In genomic region chr15:55835866-55836265, GRCh38 we compare ENCODE assay signal across 26 cellular contexts.
DNase-seq lines count a peak whose midpoint lies in the region; TF ChIP-seq lines count a peak whose summit lies in the region.
"Had no signal": no experiment of that assay in that cellular context is flagged by ENCODE, and none has a peak within 500 bp of the region (broad histone marks: within the 10 kb centered on the region; RNA-seq: fewer than 3 reads in every experiment).

No MANE protein-coding gene starts in this region.

- H2AFZ ChIP-seq in neuronal stem cell (ENCODE audit: low read length), result no peak overlapping the region

- intact Hi-C loops in thyroid gland (cut with DNase I), result no loop called here
- intact Hi-C loops in activated T-helper 2 cell treated with anti-CD3 and anti-CD28 coated beads, Interferon-gamma antibody, Interleukin-2, Interleukin-4, amounts not matched to agents 10 μg/mL and 5 μg/mL and 100 μg/mL, durations not matched to agents 14 hours and 24 hours and 36 hours (cut with micrococcal nuclease), result no loop called here

- no CpG with 5 or more reads among the region's 3 CpGs for WGBS in mesendoderm (ENCODE audit: extremely low coverage, insufficient coverage, low lambda C conversion rate)
- WGBS in neuronal stem cell (ENCODE audit: extremely low coverage in 2 of 2, insufficient read length in 2 of 2, insufficient replicate concordance in 1 of 2), 2 donors, result no CpG with 5 or more reads among the region's 3 CpGs
- 36 to 47% methylated on average over 3 of the region's 3 CpGs for WGBS in thyroid gland, 2 donors

- no peak overlapping the region for H3K56ac ChIP-seq in mesendoderm (ENCODE audit: low read length)

- H4K91ac ChIP-seq in neuronal stem cell (ENCODE audit: low read depth, low read length, poor library complexity), result no peak overlapping the region

- H2BK15ac ChIP-seq in mesendoderm (replicated peaks; ENCODE audit: low read depth) (no peak overlapping the region), neuronal stem cell (ENCODE audit: low read length) (no peak overlapping the region)

- H3K9me3 Mint-ChIP-seq in activated T-cell treated with anti-CD3 and anti-CD28 coated beads, Interleukin-2, amount 50 U/mL, for 24 hours, result no peaks in the 10 kb centered on the region
- no peaks in the 10 kb centered on the region for H3K9me3 Mint-ChIP-seq in activated T-helper 2 cell treated with anti-CD3 and anti-CD28 coated beads, Interferon-gamma antibody, Interleukin-2, Interleukin-4, amounts not matched to agents 10 μg/mL and 5 μg/mL and 100 μg/mL, durations not matched to agents 14 hours and 24 hours and 36 hours
- H3K9me3 Mint-ChIP-seq: CD14-positive monocyte; CD4-positive, alpha-beta memory T cell; CD4-positive, CD25-positive, alpha-beta regulatory T cell; CD8-positive, alpha-beta memory T cell had no signal

- no peak overlapping the region for H3K18ac ChIP-seq in mesendoderm (ENCODE audit: low read length)
- peak overlapping the region; percentile 66 for H3K18ac ChIP-seq in neuronal stem cell (ENCODE audit: low read length)

- H3K27me3 ChIP-seq in HUES6 (ENCODE audit: control insufficient read depth, insufficient read depth, low read length), result no peaks in the 10 kb centered on the region
- no peaks in the 10 kb centered on the region for H3K27me3 ChIP-seq in mesendoderm (ENCODE audit: insufficient read depth, low read length, poor library complexity)
- no peaks in the 10 kb centered on the region for H3K27me3 ChIP-seq in neuronal stem cell (ENCODE audit: control insufficient read depth in 3 of 3, insufficient read depth in 3 of 3, low read depth in 1 of 3, low read length in 3 of 3)
- H3K27me3 ChIP-seq in thyroid gland, result no peaks in the 10 kb centered on the region
- H3K27me3 ChIP-seq: BE2C, BLaER1 had no signal

- peak; percentile 47 for DNase-seq in mesendoderm
- DNase-seq in neuronal stem cell (ENCODE audit: low spot score), result no peak
- peak; percentile 73 to 74 for DNase-seq in thyroid gland
- no peak for DNase-seq in activated T-cell treated with anti-CD3 and anti-CD28 coated beads, Interleukin-2, amount 50 U/mL, for 24 hours
- DNase-seq in NCI-H2029 treated with DMSO at 0.1 percent for 48 hours (lab: John Stamatoyannopoulos, UW), result no peak
- DNase-seq in activated T-helper 2 cell treated with anti-CD3 and anti-CD28 coated beads, Interferon-gamma antibody, Interleukin-2, Interleukin-4, amounts not matched to agents 10 μg/mL and 5 μg/mL and 100 μg/mL, durations not matched to agents 14 hours and 24 hours and 36 hours (ENCODE audit: low spot score), result no peak
- DNase-seq in NCI-H2107 (lab: John Stamatoyannopoulos, UW), result no peak
- DNase-seq: 8988T; ACHN; BE2C; C1 segment of cervical spinal cord; CD4-positive, alpha-beta memory T cell; CD4-positive, CD25-positive, alpha-beta regulatory T cell; CD8-positive, alpha-beta memory T cell; COR-L47; DMS 273 treated with DMSO at 0.1 percent for 48 hours; DMS153; DMS53; DMS79; DND-41; EL; GDM1 had no signal

- peaks cover 34% of the 10 kb centered on the region for H3K36me3 Mint-ChIP-seq in activated T-cell treated with anti-CD3 and anti-CD28 coated beads, Interleukin-2, amount 50 U/mL, for 24 hours (ENCODE audit: low read depth)
- peaks cover 6% of the 10 kb centered on the region for H3K36me3 Mint-ChIP-seq in activated T-helper 2 cell treated with anti-CD3 and anti-CD28 coated beads, Interferon-gamma antibody, Interleukin-2, Interleukin-4, amounts not matched to agents 10 μg/mL and 5 μg/mL and 100 μg/mL, durations not matched to agents 14 hours and 24 hours and 36 hours (ENCODE audit: low read depth)

- H3K79me1 ChIP-seq in mesendoderm (ENCODE audit: low read length), result no peaks in the 10 kb centered on the region
- no peaks in the 10 kb centered on the region for H3K79me1 ChIP-seq in neuronal stem cell (ENCODE audit: low read depth, low read length)

- no peak overlapping the region for H2AK5ac ChIP-seq in mesendoderm (ENCODE audit: low read length)
- no peak overlapping the region for H2AK5ac ChIP-seq in neuronal stem cell (ENCODE audit: low read depth, low read length)

- no peak overlapping the region for H3K4me3 ChIP-seq in HUES6 (ENCODE audit: low read depth, low read length)
- H3K4me3 ChIP-seq in mesendoderm (ENCODE audit: low read length), result no peak overlapping the region
- no peak overlapping the region for H3K4me3 ChIP-seq in neuronal stem cell (ENCODE audit: low read length in 2 of 2)
- no peak overlapping the region for H3K4me3 ChIP-seq in thyroid gland (replicated peaks in 1 of 3)
- H3K4me3 ChIP-seq: BLaER1, GM12878 had no signal

- H4K8ac ChIP-seq in mesendoderm (ENCODE audit: low read depth, low read length), result no peak overlapping the region
- no peak overlapping the region for H4K8ac ChIP-seq in neuronal stem cell (ENCODE audit: low read depth, low read length)

- H3K79me2 ChIP-seq in mesendoderm (ENCODE audit: control insufficient read depth, insufficient read depth, low read length), result no peaks in the 10 kb centered on the region

- no peak overlapping the region for H3K27ac ChIP-seq in HUES6 (ENCODE audit: low read depth, low read length)
- no peak overlapping the region for H3K27ac ChIP-seq in mesendoderm (ENCODE audit: low read depth, low read length)
- no peak overlapping the region for H3K27ac ChIP-seq in neuronal stem cell (replicated peaks; ENCODE audit: low read length)
- peak overlapping the region; percentile 29 to 39 (median 34) for H3K27ac ChIP-seq in thyroid gland
- H3K27ac ChIP-seq: BLaER1 had no signal

- H3K9ac ChIP-seq in HUES6 (ENCODE audit: low read length) (peak overlapping the region; percentile 12), mesendoderm (ENCODE audit: low read length) (no peak overlapping the region), neuronal stem cell (ENCODE audit: low read depth, low read length, poor library complexity) (no peak overlapping the region)
- H3K9ac ChIP-seq: BLaER1 had no signal

- H3K4me2 ChIP-seq in mesendoderm (ENCODE audit: low read length) (no peak overlapping the region), neuronal stem cell (ENCODE audit: insufficient read depth, low read length, poor library complexity, severe bottlenecking) (no peak overlapping the region)
- H3K4me2 ChIP-seq: BLaER1 had no signal

- H3K4me1 ChIP-seq in HUES6 (ENCODE audit: control insufficient read depth, insufficient read depth, low read length) (no peaks in the 10 kb centered on the region), mesendoderm (ENCODE audit: control insufficient read depth, low read depth, low read length) (no peaks in the 10 kb centered on the region), neuronal stem cell (ENCODE audit: control insufficient read depth in 2 of 2, insufficient read depth in 1 of 2, low read depth in 1 of 2, low read length in 2 of 2) (peaks cover 0 to 4% of the 10 kb centered on the region in 2 donors), thyroid gland (peaks cover 8 to 12% of the 10 kb centered on the region in 2 donors)
- H3K4me1 ChIP-seq: BE2C, BLaER1 had no signal

- TF ChIP-seq CTCF in thyroid gland (IDR thresholded peaks at IDR 0.05), result no peak

- no peaks in the 10 kb centered on the region for H3K36me3 ChIP-seq in HUES6 (ENCODE audit: control insufficient read depth, insufficient read depth, low read length)
- H3K36me3 ChIP-seq in mesendoderm (ENCODE audit: control insufficient read depth, insufficient read depth, low read length), result no peaks in the 10 kb centered on the region
- H3K36me3 ChIP-seq in neuronal stem cell (replicated peaks in 1 of 2; ENCODE audit: control insufficient read depth in 2 of 2, insufficient read depth in 2 of 2, low read length in 2 of 2), result peaks cover 0 to 67% of the 10 kb centered on the region in 2 donors
- no peaks in the 10 kb centered on the region for H3K36me3 ChIP-seq in thyroid gland

- TF ChIP-seq POLR2A in thyroid gland (IDR thresholded peaks at IDR 0.05), result peak in 1 of 2 donors; percentile 23

- H3K14ac ChIP-seq in neuronal stem cell (ENCODE audit: low read length), result no peak overlapping the region

- H2BK5ac ChIP-seq in mesendoderm (ENCODE audit: low read length) (no peak overlapping the region), neuronal stem cell (ENCODE audit: low read length) (no peak overlapping the region)

- H2BK120ac ChIP-seq in mesendoderm (ENCODE audit: low read depth, low read length) (no peak overlapping the region), neuronal stem cell (ENCODE audit: low read depth, low read length) (no peak overlapping the region)

- no peak overlapping the region for H2BK12ac ChIP-seq in neuronal stem cell (ENCODE audit: low read length)

- no peaks in the 10 kb centered on the region for H3K27me3 Mint-ChIP-seq in activated T-cell treated with anti-CD3 and anti-CD28 coated beads, Interleukin-2, amount 50 U/mL, for 24 hours
- H3K27me3 Mint-ChIP-seq in activated T-helper 2 cell treated with anti-CD3 and anti-CD28 coated beads, Interferon-gamma antibody, Interleukin-2, Interleukin-4, amounts not matched to agents 10 μg/mL and 5 μg/mL and 100 μg/mL, durations not matched to agents 14 hours and 24 hours and 36 hours (ENCODE audit: low read depth), result no peaks in the 10 kb centered on the region
- H3K27me3 Mint-ChIP-seq: CD4-positive, alpha-beta memory T cell; CD4-positive, CD25-positive, alpha-beta regulatory T cell; CD8-positive, alpha-beta memory T cell had no signal

- H3K4me1 Mint-ChIP-seq in activated T-cell treated with anti-CD3 and anti-CD28 coated beads, Interleukin-2, amount 50 U/mL, for 24 hours (ENCODE audit: low read depth), result peaks cover 2% of the 10 kb centered on the region
- H3K4me1 Mint-ChIP-seq in activated T-helper 2 cell treated with anti-CD3 and anti-CD28 coated beads, Interferon-gamma antibody, Interleukin-2, Interleukin-4, amounts not matched to agents 10 μg/mL and 5 μg/mL and 100 μg/mL, durations not matched to agents 14 hours and 24 hours and 36 hours (ENCODE audit: low read depth), result no peaks in the 10 kb centered on the region
- H3K4me1 Mint-ChIP-seq: CD14-positive monocyte; CD4-positive, alpha-beta memory T cell; CD4-positive, CD25-positive, alpha-beta regulatory T cell; CD8-positive, alpha-beta memory T cell had no signal

- no peak overlapping the region for H3K4ac ChIP-seq in mesendoderm (ENCODE audit: low read depth, low read length)
- H3K4ac ChIP-seq in neuronal stem cell (ENCODE audit: low read length), result no peak overlapping the region

- H3K9me3 ChIP-seq in HUES6 (ENCODE audit: control insufficient read depth, insufficient read depth, low read depth, low read length) (no peaks in the 10 kb centered on the region), neuronal stem cell (replicated peaks in 1 of 2; ENCODE audit: control insufficient read depth in 2 of 2, insufficient read depth in 1 of 2, low read depth in 1 of 2, low read length in 2 of 2) (no peaks in the 10 kb centered on the region), thyroid gland (no peaks in the 10 kb centered on the region)
- H3K9me3 ChIP-seq: BE2C, BLaER1 had no signal

- H4K5ac ChIP-seq in mesendoderm (ENCODE audit: low read length), result no peak overlapping the region

- H3K23ac ChIP-seq in mesendoderm (ENCODE audit: low read length), result no peak overlapping the region
- H3K23ac ChIP-seq in neuronal stem cell (ENCODE audit: low read depth, low read length, poor library complexity), result no peak overlapping the region

- no peak overlapping the region for H3K27ac Mint-ChIP-seq in activated T-cell treated with anti-CD3 and anti-CD28 coated beads, Interleukin-2, amount 50 U/mL, for 24 hours
- no peak overlapping the region for H3K27ac Mint-ChIP-seq in activated T-helper 2 cell treated with anti-CD3 and anti-CD28 coated beads, Interferon-gamma antibody, Interleukin-2, Interleukin-4, amounts not matched to agents 10 μg/mL and 5 μg/mL and 100 μg/mL, durations not matched to agents 14 hours and 24 hours and 36 hours
- H3K27ac Mint-ChIP-seq: CD14-positive monocyte; CD4-positive, alpha-beta memory T cell; CD4-positive, CD25-positive, alpha-beta regulatory T cell; CD8-positive, alpha-beta memory T cell had no signal

- H3K4me3 Mint-ChIP-seq in activated T-cell treated with anti-CD3 and anti-CD28 coated beads, Interleukin-2, amount 50 U/mL, for 24 hours, result no peak overlapping the region
- no peak overlapping the region for H3K4me3 Mint-ChIP-seq in activated T-helper 2 cell treated with anti-CD3 and anti-CD28 coated beads, Interferon-gamma antibody, Interleukin-2, Interleukin-4, amounts not matched to agents 10 μg/mL and 5 μg/mL and 100 μg/mL, durations not matched to agents 14 hours and 24 hours and 36 hours (ENCODE audit: low read depth)
- H3K4me3 Mint-ChIP-seq: CD14-positive monocyte; CD4-positive, alpha-beta memory T cell; CD4-positive, CD25-positive, alpha-beta regulatory T cell; CD8-positive, alpha-beta memory T cell had no signal

Comparison
In these comparisons a context has a peak if more than half of its experiments do, and no peak if none do; other contexts are left out.
1. H3K27ac ChIP-seq: peak in thyroid gland (3 of 3); none in HUES6 (single experiment), mesendoderm (single experiment) and neuronal stem cell (single experiment).
2. DNase-seq: peak in mesendoderm (single experiment) and thyroid gland (2 of 2); none in neuronal stem cell (single experiment), activated T-cell treated with anti-CD3 and anti-CD28 coated beads, Interleukin-2, amount 50 U/mL, for 24 hours (single experiment), NCI-H2029 treated with DMSO at 0.1 percent for 48 hours (single experiment), activated T-helper 2 cell treated with anti-CD3 and anti-CD28 coated beads, Interferon-gamma antibody, Interleukin-2, Interleukin-4, amounts not matched to agents 10 μg/mL and 5 μg/mL and 100 μg/mL, durations not matched to agents 14 hours and 24 hours and 36 hours (single experiment) and NCI-H2107 (single experiment).